2 cellular contexts compared by ENCODE assay signal in genomic region chr5:32443145-32443540, GRCh38.
TF ChIP-seq lines count a peak whose summit lies in the region.

No MANE protein-coding gene starts in this region.

TF ChIP-seq in GM23338, 12 proteins besides CTCF, POLR2A, EP300 and RAD21 (continued from another document):
- TF ChIP-seq, protein P1, sequence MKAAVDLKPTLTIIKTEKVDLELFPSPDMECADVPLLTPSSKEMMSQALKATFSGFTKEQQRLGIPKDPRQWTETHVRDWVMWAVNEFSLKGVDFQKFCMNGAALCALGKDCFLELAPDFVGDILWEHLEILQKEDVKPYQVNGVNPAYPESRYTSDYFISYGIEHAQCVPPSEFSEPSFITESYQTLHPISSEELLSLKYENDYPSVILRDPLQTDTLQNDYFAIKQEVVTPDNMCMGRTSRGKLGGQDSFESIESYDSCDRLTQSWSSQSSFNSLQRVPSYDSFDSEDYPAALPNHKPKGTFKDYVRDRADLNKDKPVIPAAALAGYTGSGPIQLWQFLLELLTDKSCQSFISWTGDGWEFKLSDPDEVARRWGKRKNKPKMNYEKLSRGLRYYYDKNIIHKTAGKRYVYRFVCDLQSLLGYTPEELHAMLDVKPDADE (IDR thresholded peaks at IDR 0.05): no peak
- TF ChIP-seq POLR2AphosphoS5 (IDR thresholded peaks at IDR 0.05; ENCODE audit: low read depth): no peak

TF ChIP-seq in K562, 482 proteins besides CTCF, POLR2A, EP300 and RAD21 (continued from another document):
- peak; percentile 10; the same call in 1 of the 2 replicates for TF ChIP-seq ATF3 (IDR thresholded peaks at IDR 0.05)
- no peak for TF ChIP-seq ATF3 (CRISPR knock-in tag; conservative IDR thresholded peaks at IDR 0.05)
- TF ChIP-seq MXD1 (CRISPR knock-in tag; IDR thresholded peaks at IDR 0.05; ENCODE audit: borderline replicate concordance, poor library complexity, severe bottlenecking): no peak
- peak; percentile 30 for TF ChIP-seq GABPA (tag; conservative IDR thresholded peaks at IDR 0.05; ENCODE audit: low read depth)
- no peak for TF ChIP-seq ZSCAN29 (IDR thresholded peaks at IDR 0.05)
- 0 out of 2 replicates have a peak, but pooled peaks have one; percentile 13 for TF ChIP-seq DPF2 (IDR thresholded peaks at IDR 0.05)
- no peak for TF ChIP-seq HSF4 (CRISPR knock-in tag; IDR thresholded peaks at IDR 0.05; ENCODE audit: borderline replicate concordance)
- TF ChIP-seq NRF1 (conservative IDR thresholded peaks at IDR 0.05 in 1 of 2, IDR thresholded peaks at IDR 0.05 in 1 of 2): no peak
- TF ChIP-seq SMARCA4 (IDR thresholded peaks at IDR 0.05): peak; percentile 57; the same call in 1 of the 2 replicates
- TF ChIP-seq MNT (conservative IDR thresholded peaks at IDR 0.05): 0 out of 4 replicates have a peak, but pooled peaks of 1 of the 2 experiments have one; percentile 18
- TF ChIP-seq MAFF (IDR thresholded peaks at IDR 0.05; ENCODE audit: low read length): peak; percentile 41; the same call in 1 of the 2 replicates
- TF ChIP-seq MAFK (IDR thresholded peaks at IDR 0.05; ENCODE audit: low read length): peak; percentile 29; the same call in 1 of the 2 replicates
- no peak for TF ChIP-seq ZNF830 (CRISPR knock-in tag; IDR thresholded peaks at IDR 0.05)
- TF ChIP-seq GTF2E2 (tag; IDR thresholded peaks at IDR 0.05): no peak
- TF ChIP-seq SMAD1 (IDR thresholded peaks at IDR 0.05; ENCODE audit: low read depth, low read length, partially characterized antibody): no peak
- peak; percentile 67 for TF ChIP-seq C11orf30 (IDR thresholded peaks at IDR 0.05; ENCODE audit: low read depth)
- peak in 1 of 2 experiments; percentile 20; a peak in 1 of 4 replicates for TF ChIP-seq KDM1A (IDR thresholded peaks at IDR 0.05)
- TF ChIP-seq ZSCAN32 (CRISPR knock-in tag; IDR thresholded peaks at IDR 0.05): no peak
- TF ChIP-seq ZNF589 (CRISPR knock-in tag; IDR thresholded peaks at IDR 0.05; ENCODE audit: low read depth): no peak
- no peak for TF ChIP-seq ZBED1 (IDR thresholded peaks at IDR 0.05)
- TF ChIP-seq MAFG (tag; conservative IDR thresholded peaks at IDR 0.05): 0 out of 2 replicates have a peak, but pooled peaks have one; percentile 24
- TF ChIP-seq ZBTB8A (IDR thresholded peaks at IDR 0.05; ENCODE audit: partially characterized antibody): no peak
- TF ChIP-seq TCFL5 (CRISPR knock-in tag; conservative IDR thresholded peaks at IDR 0.05): no peak
- TF ChIP-seq ZNF165 (CRISPR knock-in tag; IDR thresholded peaks at IDR 0.05; ENCODE audit: borderline replicate concordance): no peak
- 0 out of 2 replicates have a peak, but pooled peaks have one; percentile 2 for TF ChIP-seq TEAD4 (IDR thresholded peaks at IDR 0.05; ENCODE audit: low read length)
- no peak for TF ChIP-seq TEAD4 (CRISPR knock-in tag; IDR thresholded peaks at IDR 0.05; ENCODE audit: borderline replicate concordance)
- no peak for TF ChIP-seq NCOA6 (IDR thresholded peaks at IDR 0.05)
- TF ChIP-seq NR2C1 (IDR thresholded peaks at IDR 0.05): peak; percentile 38; the same call in 1 of the 2 replicates
- TF ChIP-seq NR2C1 (tag; IDR thresholded peaks at IDR 0.05): no peak
- TF ChIP-seq, protein P2, sequence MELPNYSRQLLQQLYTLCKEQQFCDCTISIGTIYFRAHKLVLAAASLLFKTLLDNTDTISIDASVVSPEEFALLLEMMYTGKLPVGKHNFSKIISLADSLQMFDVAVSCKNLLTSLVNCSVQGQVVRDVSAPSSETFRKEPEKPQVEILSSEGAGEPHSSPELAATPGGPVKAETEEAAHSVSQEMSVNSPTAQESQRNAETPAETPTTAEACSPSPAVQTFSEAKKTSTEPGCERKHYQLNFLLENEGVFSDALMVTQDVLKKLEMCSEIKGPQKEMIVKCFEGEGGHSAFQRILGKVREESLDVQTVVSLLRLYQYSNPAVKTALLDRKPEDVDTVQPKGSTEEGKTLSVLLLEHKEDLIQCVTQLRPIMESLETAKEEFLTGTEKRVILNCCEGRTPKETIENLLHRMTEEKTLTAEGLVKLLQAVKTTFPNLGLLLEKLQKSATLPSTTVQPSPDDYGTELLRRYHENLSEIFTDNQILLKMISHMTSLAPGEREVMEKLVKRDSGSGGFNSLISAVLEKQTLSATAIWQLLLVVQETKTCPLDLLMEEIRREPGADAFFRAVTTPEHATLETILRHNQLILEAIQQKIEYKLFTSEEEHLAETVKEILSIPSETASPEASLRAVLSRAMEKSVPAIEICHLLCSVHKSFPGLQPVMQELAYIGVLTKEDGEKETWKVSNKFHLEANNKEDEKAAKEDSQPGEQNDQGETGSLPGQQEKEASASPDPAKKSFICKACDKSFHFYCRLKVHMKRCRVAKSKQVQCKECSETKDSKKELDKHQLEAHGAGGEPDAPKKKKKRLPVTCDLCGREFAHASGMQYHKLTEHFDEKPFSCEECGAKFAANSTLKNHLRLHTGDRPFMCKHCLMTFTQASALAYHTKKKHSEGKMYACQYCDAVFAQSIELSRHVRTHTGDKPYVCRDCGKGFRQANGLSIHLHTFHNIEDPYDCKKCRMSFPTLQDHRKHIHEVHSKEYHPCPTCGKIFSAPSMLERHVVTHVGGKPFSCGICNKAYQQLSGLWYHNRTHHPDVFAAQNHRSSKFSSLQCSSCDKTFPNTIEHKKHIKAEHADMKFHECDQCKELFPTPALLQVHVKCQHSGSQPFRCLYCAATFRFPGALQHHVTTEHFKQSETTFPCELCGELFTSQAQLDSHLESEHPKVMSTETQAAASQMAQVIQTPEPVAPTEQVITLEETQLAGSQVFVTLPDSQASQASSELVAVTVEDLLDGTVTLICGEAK (IDR thresholded peaks at IDR 0.05): 0 out of 2 replicates have a peak, but pooled peaks have one; percentile 41
- TF ChIP-seq, protein P2 (CRISPR knock-in tag; IDR thresholded peaks at IDR 0.05): no peak
- TF ChIP-seq HDAC3 (IDR thresholded peaks at IDR 0.05; ENCODE audit: borderline replicate concordance, partially characterized antibody): no peak
- TF ChIP-seq ETV1 (tag; conservative IDR thresholded peaks at IDR 0.05; ENCODE audit: low read depth): 0 out of 2 replicates have a peak, but pooled peaks have one; percentile 13
- no peak for TF ChIP-seq FOXM1 (IDR thresholded peaks at IDR 0.05; ENCODE audit: low read depth)
- TF ChIP-seq FOXM1 (CRISPR knock-in tag; IDR thresholded peaks at IDR 0.05; ENCODE audit: low read depth): no peak
- TF ChIP-seq LEF1 (IDR thresholded peaks at IDR 0.05): no peak
- TF ChIP-seq HDAC2 (IDR thresholded peaks at IDR 0.05): 0 out of 2 replicates have a peak, but pooled peaks have one; percentile 26
TF ChIP-seq in K562: peak in this region for 17.
